Comparison of ENCODE assay signal across 14 cellular contexts in genomic region chr6:169862464-169863148, GRCh38.
DNase-seq lines count a peak whose midpoint lies in the region; ATAC-seq, FAIRE-seq and TF ChIP-seq lines count a peak whose summit lies in the region.
"Had no signal": no experiment of that assay in that cellular context is flagged by ENCODE, and none has a peak within 500 bp of the region (broad histone marks: within the 10 kb centered on the region; RNA-seq: fewer than 3 reads in every experiment).

No MANE protein-coding gene starts in this region.

- no peak overlapping the region for H2BK5ac ChIP-seq in IMR-90 (ENCODE audit: low read depth, low read length, poor library complexity, severe bottlenecking)

- intact Hi-C loops in IMR-90 (cut with micrococcal nuclease), result no loop called here
- intact Hi-C loops in esophagus squamous epithelium (cut with DNase I), result no loop called here

- no peak overlapping the region for H3K4me3 Mint-ChIP-seq in nephron
- H3K4me3 Mint-ChIP-seq: memory B cell had no signal

- H4K20me1 ChIP-seq in IMR-90 (ENCODE audit: insufficient read depth, low read length), result no peaks in the 10 kb centered on the region

- H3K4me3 ChIP-seq in IMR-90 (ENCODE audit: insufficient read depth, low read depth, low read length) (no peak overlapping the region), esophagus squamous epithelium (no peak overlapping the region), small intestine (ENCODE audit: low read depth in 1 of 2, low read length in 2 of 2) (no peak overlapping the region)
- H3K4me3 ChIP-seq: right lobe of liver had no signal

- no peak overlapping the region for H3K4ac ChIP-seq in IMR-90 (ENCODE audit: low read depth, low read length)

- 36% methylated on average over 3 of the region's 16 CpGs; no CpG with 5 or more reads in 1 of the 2 experiments for WGBS in IMR-90 (ENCODE audit: extremely low coverage in 2 of 2, insufficient read length in 1 of 2), 2 experiments
- 30 to 34% methylated on average over 5 to 14 of the region's 16 CpGs for WGBS in esophagus squamous epithelium, 2 donors
- 74 to 75% (median 75%) methylated on average over 16 of the region's 16 CpGs for WGBS in small intestine, 3 donors

- H3K4me1 Mint-ChIP-seq in nephron, result peaks cover 6% of the 10 kb centered on the region

- TF ChIP-seq POLR2A in IMR-90 (IDR thresholded peaks at IDR 0.05; ENCODE audit: low read depth, low read length), result no peak
- no peak for TF ChIP-seq POLR2A in esophagus squamous epithelium (IDR thresholded peaks at IDR 0.05)

- H3K27ac ChIP-seq in IMR-90 (ENCODE audit: insufficient read depth, low read length) (no peak overlapping the region), esophagus squamous epithelium (peak overlapping the region in 3 of 4 donors; percentile 10 to 49 (median 49)), small intestine (ENCODE audit: low read depth in 1 of 2, low read length in 1 of 2) (peak overlapping the region in 1 of 2 donors; percentile 83)

- no peak overlapping the region for H4K5ac ChIP-seq in IMR-90 (ENCODE audit: low read depth, low read length)

- POLR2A ChIA-PET in IMR-90 (lab: Charles Lee; ENCODE audit: unreplicated experiment), result no interaction called here

- peak overlapping the region; percentile 5 for H2AFZ ChIP-seq in IMR-90 (replicated peaks; ENCODE audit: low read length, poor library complexity)

- no peaks in the 10 kb centered on the region for H3K36me3 Mint-ChIP-seq in nephron (ENCODE audit: low read depth)
- H3K36me3 Mint-ChIP-seq: memory B cell had no signal

- no peak overlapping the region for H4K91ac ChIP-seq in IMR-90 (ENCODE audit: insufficient read depth, low read depth, low read length)

- H3K36me3 ChIP-seq in IMR-90 (ENCODE audit: control insufficient read depth, insufficient read depth, low read length) (no peaks in the 10 kb centered on the region), esophagus squamous epithelium (no peaks in the 10 kb centered on the region), small intestine (ENCODE audit: control insufficient read depth in 2 of 2, insufficient read depth in 2 of 2, low read length in 2 of 2) (no peaks in the 10 kb centered on the region)
- H3K36me3 ChIP-seq: right lobe of liver had no signal

- no peak overlapping the region for H2BK15ac ChIP-seq in IMR-90 (ENCODE audit: low read depth, low read length)

- no peak overlapping the region for H2BK20ac ChIP-seq in IMR-90 (ENCODE audit: low read depth, low read length)

- TF ChIP-seq CTCF in IMR-90 (conservative IDR thresholded peaks at IDR 0.05; ENCODE audit: low read depth, low read length) (no peak), esophagus squamous epithelium (IDR thresholded peaks at IDR 0.05) (no peak), nephron (IDR thresholded peaks at IDR 0.05; ENCODE audit: unreplicated experiment in 3 of 3) (no peak)

- H3K27me3 Mint-ChIP-seq in nephron (ENCODE audit: low read depth), result no peaks in the 10 kb centered on the region

- no peaks in the 10 kb centered on the region for H3K79me1 ChIP-seq in IMR-90 (ENCODE audit: low read depth in 1 of 2, low read length in 2 of 2)

- H3K4me1 ChIP-seq in IMR-90 (ENCODE audit: control insufficient read depth, insufficient read depth, low read length), result no peaks in the 10 kb centered on the region
- peaks cover 4 to 44% (median 16%) of the 10 kb centered on the region in 3 donors for H3K4me1 ChIP-seq in esophagus squamous epithelium
- no peaks in the 10 kb centered on the region for H3K4me1 ChIP-seq in small intestine (ENCODE audit: control insufficient read depth in 2 of 2, insufficient read depth in 1 of 2, low read depth in 1 of 2, low read length in 1 of 2)
- H3K4me1 ChIP-seq: right lobe of liver had no signal

- H3K23ac ChIP-seq in IMR-90 (ENCODE audit: low read depth, low read length), result no peak overlapping the region

- no peak overlapping the region for H2BK120ac ChIP-seq in IMR-90 (ENCODE audit: low read depth, low read length)

- CTCF ChIA-PET in IMR-90 (lab: Yijun Ruan, JAX), result no interaction called here

- no peak overlapping the region for H3K56ac ChIP-seq in IMR-90 (ENCODE audit: extremely low read depth, insufficient read depth, low read length)

- no peak overlapping the region for H2AK9ac ChIP-seq in IMR-90 (replicated peaks; ENCODE audit: low read depth, low read length, poor library complexity)

- no peak overlapping the region for H4K8ac ChIP-seq in IMR-90 (ENCODE audit: low read depth in 2 of 2, low read length in 2 of 2)

- H3K9me3 ChIP-seq in IMR-90 (ENCODE audit: control insufficient read depth, insufficient read depth, low read length) (peaks cover 57% of the 10 kb centered on the region), esophagus squamous epithelium (peaks cover 0 to 6% (median 5%) of the 10 kb centered on the region in 3 donors), small intestine (ENCODE audit: control insufficient read depth, low read depth) (no peaks in the 10 kb centered on the region)
- H3K9me3 ChIP-seq: right lobe of liver had no signal

- dilution Hi-C loops in IMR-90 (cut with HindIII; ENCODE audit: low sequenced_read_pairs, unreplicated experiment), result no loop called here

- no peak for TF ChIP-seq RAD21 in IMR-90 (IDR thresholded peaks at IDR 0.05; ENCODE audit: low read length)

- H3K9ac ChIP-seq in IMR-90 (ENCODE audit: low read depth, low read length), result no peak overlapping the region

- FAIRE-seq in small intestine (lab: Jason Lieb, UNC), result no peak

- no peaks in the 10 kb centered on the region for H3K9me1 ChIP-seq in IMR-90 (ENCODE audit: insufficient read depth, low read length)

- H3K14ac ChIP-seq in IMR-90 (replicated peaks; ENCODE audit: low read depth, low read length), result no peak overlapping the region

- peak overlapping the region; percentile 55 to 87 (median 79) for H3K27ac Mint-ChIP-seq in nephron
- H3K27ac Mint-ChIP-seq: memory B cell had no signal

- in situ Hi-C loops in IMR-90 (cut with MboI; ENCODE audit: low sequenced_read_pairs), result no loop called here

- H3K18ac ChIP-seq in IMR-90 (ENCODE audit: low read depth, low read length), result no peak overlapping the region

- peaks cover 2% of the 10 kb centered on the region for H3K9me3 Mint-ChIP-seq in nephron

- ATAC-seq in IMR-90 (ENCODE audit: low read depth), result no peak

- no peak overlapping the region for H3K4me2 ChIP-seq in IMR-90 (ENCODE audit: low read depth, low read length)

- no TSS peak for BruUV-seq in IMR-90 (replicated peaks; lab: Mats Ljungman, UMichigan)

- H3K27me3 ChIP-seq in IMR-90 (ENCODE audit: control insufficient read depth, insufficient read depth, low read length) (no peaks in the 10 kb centered on the region), esophagus squamous epithelium (no peaks in the 10 kb centered on the region), small intestine (ENCODE audit: control insufficient read depth in 2 of 2, insufficient read depth in 2 of 2, low read length in 2 of 2) (no peaks in the 10 kb centered on the region)
- H3K27me3 ChIP-seq: right lobe of liver had no signal

- DNase-seq in COLO668 (lab: John Stamatoyannopoulos, UW; ENCODE audit: unreplicated experiment) (peak; percentile 52), IMR-90 (no peak), esophagus squamous epithelium (lab: John Stamatoyannopoulos, UW) (no peak), NCI-H69 (lab: John Stamatoyannopoulos, UW) (no peak), NOMO-1 treated with DMSO at 0.1 percent for 48 hours (lab: John Stamatoyannopoulos, UW; ENCODE audit: unreplicated experiment) (no peak), small intestine (no peak), hippocampal formation (lab: John Stamatoyannopoulos, UW) (no peak)
- DNase-seq: amygdala, foreskin melanocyte, MM.1S, right lobe of liver, T-helper 1 cell had no signal

- H2AK5ac ChIP-seq in IMR-90 (ENCODE audit: low read depth, low read length), result no peak overlapping the region

TF ChIP-seq in IMR-90, 13 proteins besides CTCF, POLR2A, EP300 and RAD21:
- TF ChIP-seq CEBPB (IDR thresholded peaks at IDR 0.05; ENCODE audit: low read depth, low read length) (no peak), SMC3 (IDR thresholded peaks at IDR 0.05; ENCODE audit: low read depth, low read length) (no peak)
